ENCODE assay signal across 8 cellular contexts in genomic region chr5:52799983-52800393, GRCh38. TPM values are rescaled to one million over a fixed set of nuclear protein-coding genes. Genes with fewer than 3 reads are reported as not detected.
DNase-seq lines count a peak whose midpoint lies in the region; ATAC-seq and TF ChIP-seq lines count a peak whose summit lies in the region.

No MANE protein-coding gene starts in this region.

- intact Hi-C loops in CD8-positive, alpha-beta T cell (cut with DNase I, micrococcal nuclease): loop anchor here (1.0 to 5.0 kb wide), 7 partner anchors 13 to 1512 kb away; partner anchors contain the start of genes ARL15 (in 1 of the 2), ITGA1 (in 1 of the 2), MOCS2 (in 1 of the 2) and PELO (in 1 of the 2)
- intact Hi-C loops in activated CD4-positive, alpha-beta memory T cell treated with anti-CD3 and anti-CD28 coated beads for 36 hours (cut with micrococcal nuclease): loop anchor here (1.0 to 5.0 kb wide), 9 partner anchors 13 to 1511 kb away; partner anchors contain the start of genes ARL15, ITGA1, MOCS2 and PELO
- intact Hi-C loops in lower leg skin (cut with DNase I; ENCODE audit: low total_unique reads): no loop called here

- peak overlapping the region; percentile 70 for H3K27ac ChIP-seq in CD8-positive, alpha-beta T cell (ENCODE audit: low read depth, low read length)

- no peaks in the 10 kb centered on the region for H3K27me3 Mint-ChIP-seq in CD8-positive, alpha-beta T cell (ENCODE audit: low read depth)
- no peaks in the 10 kb centered on the region for H3K27me3 Mint-ChIP-seq in activated CD4-positive, alpha-beta memory T cell treated with anti-CD3 and anti-CD28 coated beads for 36 hours

- H3K36me3 ChIP-seq in CD8-positive, alpha-beta T cell (ENCODE audit: insufficient read depth, low read length): no peaks in the 10 kb centered on the region

- H3K36me3 Mint-ChIP-seq in CD8-positive, alpha-beta T cell: peaks cover 34% of the 10 kb centered on the region
- H3K36me3 Mint-ChIP-seq in activated CD4-positive, alpha-beta memory T cell treated with anti-CD3 and anti-CD28 coated beads for 36 hours: peaks cover 35% of the 10 kb centered on the region

- no peak for TF ChIP-seq CTCF in CD8-positive, alpha-beta T cell (IDR thresholded peaks at IDR 0.05)
- TF ChIP-seq CTCF in lower leg skin (IDR thresholded peaks at IDR 0.05): no peak

- ATAC-seq in CD8-positive, alpha-beta T cell: peak; percentile 87
- peak; percentile 73 for ATAC-seq in GM19463 (IDR thresholded peaks at IDR 0.05; ENCODE audit: unreplicated experiment)

- POLR2A ChIA-PET in CD8-positive, alpha-beta T cell (lab: Charles Lee): interaction anchor here (0.7 to 3.2 kb wide), 13 partner anchors 10 to 140 kb away, joined by 3 to 19 read pairs (median 5); partner anchors contain the start of genes ITGA1 and PELO
- POLR2A ChIA-PET in activated CD4-positive, alpha-beta memory T cell treated with anti-CD3 and anti-CD28 coated beads for 36 hours (lab: Charles Lee): interaction anchor here (0.9 to 3.4 kb wide), 11 partner anchors 8 to 310 kb away, joined by 3 to 12 read pairs (median 4); partner anchors contain the start of gene MOCS2

- peak overlapping the region; percentile 96 for H3K27ac Mint-ChIP-seq in CD8-positive, alpha-beta T cell
- peak overlapping the region; percentile 96 for H3K27ac Mint-ChIP-seq in activated CD4-positive, alpha-beta memory T cell treated with anti-CD3 and anti-CD28 coated beads for 36 hours

- peak overlapping the region; percentile 81 for H3K4me3 ChIP-seq in CD8-positive, alpha-beta T cell (ENCODE audit: low read depth, low read length)
- peak overlapping the region; percentile 65 for H3K4me3 ChIP-seq in lower leg skin (ENCODE audit: low read depth, poor library complexity, severe bottlenecking)

- CTCF ChIA-PET in CD8-positive, alpha-beta T cell (lab: Charles Lee): interaction anchor here (0.6 to 2.1 kb wide), 11 partner anchors 12 to 128 kb away, joined by 3 to 25 read pairs (median 4); partner anchors contain the start of genes ITGA1 and PELO
- CTCF ChIA-PET in activated CD4-positive, alpha-beta memory T cell treated with anti-CD3 and anti-CD28 coated beads for 36 hours (lab: Charles Lee): interaction anchor here (0.6 to 3.2 kb wide), 8 partner anchors 11 to 141 kb away, joined by 3 to 18 read pairs (median 8); partner anchors contain the start of genes ITGA1 and PELO

- H3K4me1 ChIP-seq in CD8-positive, alpha-beta T cell (ENCODE audit: insufficient read depth, low read length): peaks cover 33% of the 10 kb centered on the region

- WGBS in lower leg skin, 2 donors: 0 to 1% methylated on average over 11 to 31 of the region's 34 CpGs

- peak; percentile 87 to 97 (median 95) for DNase-seq in CD8-positive, alpha-beta T cell
- DNase-seq in HK-2 (ENCODE audit: unreplicated experiment) (peak; percentile 88), NCI-H82 (lab: John Stamatoyannopoulos, UW) (peak; percentile 92), dermis microvascular lymphatic vessel endothelial cell (ENCODE audit: low read depth in 2 of 2) (peak; percentile 82 to 94), lower leg skin (ENCODE audit: low spot score in 2 of 2) (peak; percentile 92 to 98)
- peak; percentile 96 for DNase-seq in activated CD4-positive, alpha-beta memory T cell treated with anti-CD3 and anti-CD28 coated beads for 36 hours
- DNase-seq in stimulated activated CD4-positive, alpha-beta T cell treated with anti-CD3 and anti-CD28 coated beads, Interleukin-4, amount 100 ng/mL, for 4 hours: peak; percentile 94 to 96

- H3K9me3 Mint-ChIP-seq in CD8-positive, alpha-beta T cell: no peaks in the 10 kb centered on the region
- H3K9me3 Mint-ChIP-seq in activated CD4-positive, alpha-beta memory T cell treated with anti-CD3 and anti-CD28 coated beads for 36 hours: no peaks in the 10 kb centered on the region

- H3K9me3 ChIP-seq in CD8-positive, alpha-beta T cell (ENCODE audit: low read length): no peaks in the 10 kb centered on the region

- no peaks in the 10 kb centered on the region for H3K27me3 ChIP-seq in CD8-positive, alpha-beta T cell (ENCODE audit: insufficient read depth, low read length)

- H3K4me3 Mint-ChIP-seq in CD8-positive, alpha-beta T cell: peak overlapping the region; percentile 97
- H3K4me3 Mint-ChIP-seq in activated CD4-positive, alpha-beta memory T cell treated with anti-CD3 and anti-CD28 coated beads for 36 hours: peak overlapping the region; percentile 88

- H3K4me1 Mint-ChIP-seq in CD8-positive, alpha-beta T cell (ENCODE audit: low read depth): peaks cover 68% of the 10 kb centered on the region
- H3K4me1 Mint-ChIP-seq in activated CD4-positive, alpha-beta memory T cell treated with anti-CD3 and anti-CD28 coated beads for 36 hours (ENCODE audit: low read depth): peaks cover 49% of the 10 kb centered on the region

- TF ChIP-seq POLR2A in lower leg skin (IDR thresholded peaks at IDR 0.05): no peak

RNA-seq across cellular contexts. Expression of gene ITGA1, which starts 12.3 kb away (rescaled TPM):
- total RNA-seq in CD8-positive, alpha-beta T cell: 1 to 10 TPM; 4.6 to 7.3 TPM
- total RNA-seq in activated CD4-positive, alpha-beta memory T cell treated with anti-CD3 and anti-CD28 coated beads for 36 hours: 1 to 10 TPM in 1 of 2 experiments, under 1 TPM in 1; 0.62 to 1.3 TPM
- total RNA-seq in dermis microvascular lymphatic vessel endothelial cell: 61.1 and 176 TPM in 2 replicates
- total RNA-seq in lower leg skin: 10 to 100 TPM in 1 of 4 donors, 1 to 10 TPM in 3; 2.4 to 10.7 (median 5.4) TPM

RNA-seq across cellular contexts. Expression of gene PELO, which starts 12.3 kb away (rescaled TPM):
- 10 to 100 TPM; 13.4 to 13.7 TPM for total RNA-seq in CD8-positive, alpha-beta T cell
- 10 to 100 TPM; 15.1 to 16.2 TPM for total RNA-seq in activated CD4-positive, alpha-beta memory T cell treated with anti-CD3 and anti-CD28 coated beads for 36 hours
- 23.0 and 26.6 TPM in 2 replicates for total RNA-seq in dermis microvascular lymphatic vessel endothelial cell
- total RNA-seq in lower leg skin: 10 to 100 TPM; 13.3 to 16.5 (median 13.9) TPM

Comparison
In these comparisons a context has a peak if more than half of its experiments do, and no peak if none do; other contexts are left out.
1. Peak in every context shown above with its lines: DNase-seq, ATAC-seq, H3K4me3 ChIP-seq and H3K27ac ChIP-seq.